Comparison of ENCODE assay signal across 8 cellular contexts in genomic region chr20:45470939-45471338, GRCh38. TPM values are rescaled to one million over a fixed set of nuclear protein-coding genes. Genes with fewer than 3 reads are reported as not detected.
DNase-seq lines count a peak whose midpoint lies in the region; ATAC-seq and TF ChIP-seq lines count a peak whose summit lies in the region.
"Had no signal": no experiment of that assay in that cellular context is flagged by ENCODE, and none has a peak within 500 bp of the region (broad histone marks: within the 10 kb centered on the region; RNA-seq: fewer than 3 reads in every experiment).

No MANE protein-coding gene starts in this region.

- peak overlapping the region; percentile 93 for H2AFZ ChIP-seq in mammary epithelial cell (ENCODE audit: low read depth, low read length)

- H3K4me1 ChIP-seq in mammary epithelial cell (ENCODE audit: insufficient read depth, low read length) (peaks cover 13% of the 10 kb centered on the region), mucosa of rectum (ENCODE audit: control insufficient read depth in 2 of 2, insufficient read depth in 2 of 2, low read length in 2 of 2) (peaks cover 21 to 39% of the 10 kb centered on the region in 2 donors)

- dilution Hi-C loops in mammary epithelial cell (cut with HindIII; ENCODE audit: low sequenced_read_pairs): no loop called here

- H3K9ac ChIP-seq in mammary epithelial cell (ENCODE audit: insufficient read depth, low read length) (no peak overlapping the region), mucosa of rectum (ENCODE audit: low read depth in 1 of 2, low read length in 2 of 2) (peak overlapping the region in 1 of 2 donors; percentile 78)

- H3K27me3 ChIP-seq in mammary epithelial cell (ENCODE audit: insufficient read depth, low read length) (peaks cover 2% of the 10 kb centered on the region), mucosa of rectum (ENCODE audit: control insufficient read depth in 2 of 2, insufficient read depth in 2 of 2, low read length in 2 of 2) (no peaks in the 10 kb centered on the region)

- H3K9me3 ChIP-seq in mammary epithelial cell (replicated peaks; ENCODE audit: insufficient read depth, low read length) (no peaks in the 10 kb centered on the region), mucosa of rectum (ENCODE audit: control insufficient read depth in 2 of 2, low read length in 2 of 2) (no peaks in the 10 kb centered on the region)
- H3K9me3 ChIP-seq: neutrophil had no signal

- H3K4me3 ChIP-seq in mammary epithelial cell (replicated peaks in 1 of 3; ENCODE audit: insufficient read depth in 1 of 3, low read depth in 2 of 3, low read length in 3 of 3) (peak overlapping the region in 2 of 3 experiments; percentile 37 to 49), mucosa of rectum (ENCODE audit: low read length in 2 of 2) (peak overlapping the region; percentile 69 to 75)

- peak; percentile 13 for ATAC-seq in HG03571 (IDR thresholded peaks at IDR 0.05; ENCODE audit: unreplicated experiment)
- ATAC-seq in GM21717 (IDR thresholded peaks at IDR 0.05; ENCODE audit: unreplicated experiment): no peak
- no peak for ATAC-seq in HG02973 (IDR thresholded peaks at IDR 0.05; ENCODE audit: unreplicated experiment)

- peak overlapping the region; percentile 89 for H3K4me2 ChIP-seq in mammary epithelial cell (ENCODE audit: insufficient read depth, low read depth, low read length)

- no peaks in the 10 kb centered on the region for H3K79me2 ChIP-seq in mammary epithelial cell (ENCODE audit: insufficient read depth, low read length)

- no peaks in the 10 kb centered on the region for H4K20me1 ChIP-seq in mammary epithelial cell (ENCODE audit: insufficient read depth, low read length)

- intact Hi-C loops in mammary epithelial cell (cut with micrococcal nuclease): no loop called here

- in situ Hi-C loops in mammary epithelial cell (cut with MboI; ENCODE audit: low sequenced_read_pairs in 2 of 2): no loop called here

- CTCF ChIA-PET in mammary epithelial cell (lab: Charles Lee; ENCODE audit: low non-redundant PET): no interaction called here

- DNase-seq in mammary epithelial cell (no peak), GM03348 (ENCODE audit: low spot score) (no peak)

- WGBS in mammary epithelial cell (ENCODE audit: low coverage, missing lambda C conversion rate): 66% methylated on average over 10 of the region's 10 CpGs

- no peaks in the 10 kb centered on the region for H3K36me3 ChIP-seq in mammary epithelial cell (ENCODE audit: insufficient read depth, low read length)
- no peaks in the 10 kb centered on the region for H3K36me3 ChIP-seq in mucosa of rectum (ENCODE audit: control insufficient read depth in 2 of 2, insufficient read depth in 2 of 2, low read length in 2 of 2)
- H3K36me3 ChIP-seq: neutrophil had no signal

- no TSS peak for BruUV-seq in mammary epithelial cell (replicated peaks; lab: Mats Ljungman, UMichigan)

- H3K27ac ChIP-seq in mammary epithelial cell (ENCODE audit: insufficient read depth, low read depth, low read length) (no peak overlapping the region), mucosa of rectum (ENCODE audit: low read depth in 2 of 2, low read length in 2 of 2) (peak overlapping the region; percentile 70 to 76)
- H3K27ac ChIP-seq: neutrophil had no signal

- TF ChIP-seq CTCF in GM12873 (IDR thresholded peaks at IDR 0.05; ENCODE audit: insufficient read depth, low read depth, low read length, missing control alignments) (peak; percentile 24), mammary epithelial cell (conservative IDR thresholded peaks at IDR 0.05 in 1 of 2, IDR thresholded peaks at IDR 0.05 in 1 of 2; ENCODE audit: extremely low read depth in 1 of 2, insufficient read depth in 1 of 2, low read depth in 1 of 2, low read length in 2 of 2) (no peak)

RNA-seq across cellular contexts. Expression of gene WFDC2, which starts 1.4 kb away (rescaled TPM):
- 1 to 10 TPM; 1.5 to 4.7 TPM for total RNA-seq in mammary epithelial cell
- 13.6 TPM for polyA plus RNA-seq in mammary epithelial cell
- 30.0 TPM for polyA minus RNA-seq in mammary epithelial cell

RNA-seq across cellular contexts. Expression of gene SPINT3, which starts 44.5 kb away (rescaled TPM):
- total RNA-seq in mammary epithelial cell: not detected
- polyA plus RNA-seq in mammary epithelial cell: not detected
- not detected for polyA minus RNA-seq in mammary epithelial cell

RNA-seq across cellular contexts. Expression of gene PIGT, which starts 55.0 kb away (rescaled TPM):
- total RNA-seq in mammary epithelial cell: 10 to 100 TPM; 31.0 to 69.2 TPM
- 41.8 TPM for polyA plus RNA-seq in mammary epithelial cell
- 100 TPM for polyA minus RNA-seq in mammary epithelial cell
